14 cellular contexts compared by ENCODE assay signal in the genomic region with DNA sequence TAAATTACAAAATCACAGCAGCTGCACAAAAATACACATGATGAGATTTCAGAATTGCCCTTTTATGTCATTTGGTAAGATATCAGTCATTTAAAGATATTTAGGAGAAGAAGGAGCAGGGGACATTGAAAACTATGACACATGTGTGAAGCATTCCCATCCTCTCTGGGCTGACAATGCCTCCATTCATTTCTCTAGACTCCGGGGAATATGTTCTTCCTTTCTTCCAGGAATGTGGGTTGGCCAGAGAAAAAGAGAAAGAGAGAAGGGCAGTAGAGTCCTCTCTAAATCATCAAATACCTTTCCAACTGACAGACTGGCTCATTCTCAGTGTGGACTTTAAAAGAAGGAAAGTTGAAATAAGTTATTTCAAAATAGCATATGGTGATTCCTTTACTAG.
DNase-seq lines count a peak whose midpoint lies in the region; FAIRE-seq and TF ChIP-seq lines count a peak whose summit lies in the region.
"Had no signal": no experiment of that assay in that cellular context is flagged by ENCODE, and none has a peak within 500 bp of the region (broad histone marks: within the 10 kb centered on the region; RNA-seq: fewer than 3 reads in every experiment).

No MANE protein-coding gene starts in this region.

- no peak overlapping the region for H3K9ac ChIP-seq in mammary epithelial cell (ENCODE audit: insufficient read depth, low read length)
- no peak overlapping the region for H3K9ac ChIP-seq in astrocyte (ENCODE audit: low read length)

- DNase-seq in mammary epithelial cell (peak; percentile 85), MCF 10A (ENCODE audit: unreplicated experiment) (no peak), astrocyte (ENCODE audit: low read depth) (peak; percentile 82), hepatic stellate cell (ENCODE audit: low spot score) (peak; percentile 37), type B pancreatic cell (ENCODE audit: extremely low spot score, unreplicated experiment) (no peak), NCI-H146 (lab: John Stamatoyannopoulos, UW) (no peak), BE2C (no peak), caudate nucleus (lab: John Stamatoyannopoulos, UW) (no peak)
- DNase-seq: 8988T; activated CD8-positive, alpha-beta memory T cell treated with anti-CD3 and anti-CD28 coated beads, Interleukin-2, amount 10 ng/mL, durations not matched to agents 7 days and 5 days; DMS 273 treated with DMSO at 0.1 percent for 48 hours; effector memory CD8-positive, alpha-beta T cell; NCI-H2171 treated with DMSO at 0.1 percent for 48 hours; tibial artery had no signal

- H4K20me1 ChIP-seq in mammary epithelial cell (ENCODE audit: insufficient read depth, low read length) (no peaks in the 10 kb centered on the region), astrocyte (ENCODE audit: insufficient read depth, low read length) (no peaks in the 10 kb centered on the region)

- H3K27ac ChIP-seq in mammary epithelial cell (ENCODE audit: insufficient read depth, low read depth, low read length) (peak overlapping the region; percentile 93), astrocyte (ENCODE audit: low read depth, low read length) (no peak overlapping the region), caudate nucleus (ENCODE audit: low read depth, low read length) (no peak overlapping the region)
- H3K27ac ChIP-seq: tibial artery had no signal

- CTCF ChIA-PET in mammary epithelial cell (lab: Charles Lee; ENCODE audit: low non-redundant PET) (no interaction called here), MCF 10A (lab: Yijun Ruan, JAX) (no interaction called here)

- H3K36me3 ChIP-seq in mammary epithelial cell (ENCODE audit: insufficient read depth, low read length) = no peaks in the 10 kb centered on the region
- no peaks in the 10 kb centered on the region for H3K36me3 ChIP-seq in astrocyte (ENCODE audit: insufficient read depth, low read length)
- no peaks in the 10 kb centered on the region for H3K36me3 ChIP-seq in BE2C
- H3K36me3 ChIP-seq: tibial artery had no signal

- H2AFZ ChIP-seq in mammary epithelial cell (ENCODE audit: low read depth, low read length) (no peak overlapping the region), astrocyte (ENCODE audit: low read depth, low read length) (no peak overlapping the region)

- H3K27ac Mint-ChIP-seq in MCF 10A (ENCODE audit: low read depth, unreplicated experiment) = no peak overlapping the region
- H3K27ac Mint-ChIP-seq in astrocyte (ENCODE audit: unreplicated experiment) = peak overlapping the region; percentile 97
- H3K27ac Mint-ChIP-seq in type B pancreatic cell = peak overlapping the region; percentile 1
- H3K27ac Mint-ChIP-seq: activated CD8-positive, alpha-beta memory T cell treated with anti-CD3 and anti-CD28 coated beads, Interleukin-2, amount 10 ng/mL, durations not matched to agents 7 days and 5 days; effector memory CD8-positive, alpha-beta T cell had no signal

- peaks cover 8% of the 10 kb centered on the region for H3K4me1 Mint-ChIP-seq in MCF 10A (ENCODE audit: insufficient read depth, unreplicated experiment)
- peaks cover 30% of the 10 kb centered on the region for H3K4me1 Mint-ChIP-seq in astrocyte (ENCODE audit: low read depth, unreplicated experiment)
- H3K4me1 Mint-ChIP-seq in type B pancreatic cell (ENCODE audit: unreplicated experiment) = peaks cover 11% of the 10 kb centered on the region
- H3K4me1 Mint-ChIP-seq: activated CD8-positive, alpha-beta memory T cell treated with anti-CD3 and anti-CD28 coated beads, Interleukin-2, amount 10 ng/mL, durations not matched to agents 7 days and 5 days had no signal

- H3K27me3 Mint-ChIP-seq in MCF 10A (ENCODE audit: insufficient read depth, unreplicated experiment) (no peaks in the 10 kb centered on the region), astrocyte (ENCODE audit: low read depth, unreplicated experiment) (no peaks in the 10 kb centered on the region), type B pancreatic cell (no peaks in the 10 kb centered on the region)
- H3K27me3 Mint-ChIP-seq: activated CD8-positive, alpha-beta memory T cell treated with anti-CD3 and anti-CD28 coated beads, Interleukin-2, amount 10 ng/mL, durations not matched to agents 7 days and 5 days had no signal

- H3K4me3 Mint-ChIP-seq in MCF 10A (ENCODE audit: unreplicated experiment) (no peak overlapping the region), astrocyte (ENCODE audit: unreplicated experiment) (no peak overlapping the region), type B pancreatic cell (no peak overlapping the region)
- H3K4me3 Mint-ChIP-seq: activated CD8-positive, alpha-beta memory T cell treated with anti-CD3 and anti-CD28 coated beads, Interleukin-2, amount 10 ng/mL, durations not matched to agents 7 days and 5 days; effector memory CD8-positive, alpha-beta T cell had no signal

- dilution Hi-C loops in mammary epithelial cell (cut with HindIII; ENCODE audit: low sequenced_read_pairs) = no loop called here

- H3K9me3 ChIP-seq in mammary epithelial cell (replicated peaks; ENCODE audit: insufficient read depth, low read length) = peaks cover 26% of the 10 kb centered on the region
- no peaks in the 10 kb centered on the region for H3K9me3 ChIP-seq in astrocyte (ENCODE audit: insufficient read depth, low read depth, low read length)
- no peaks in the 10 kb centered on the region for H3K9me3 ChIP-seq in BE2C
- H3K9me3 ChIP-seq: tibial artery had no signal

- TF ChIP-seq CTCF in mammary epithelial cell (conservative IDR thresholded peaks at IDR 0.05 in 1 of 2, IDR thresholded peaks at IDR 0.05 in 1 of 2; ENCODE audit: extremely low read depth in 1 of 2, insufficient read depth in 1 of 2, low read depth in 1 of 2, low read length in 2 of 2) (no peak), MCF 10A (IDR thresholded peaks at IDR 0.05; ENCODE audit: unreplicated experiment) (no peak), astrocyte (IDR thresholded peaks at IDR 0.05; ENCODE audit: insufficient read depth, low read depth, low read length) (no peak), type B pancreatic cell (conservative IDR thresholded peaks at IDR 0.05) (no peak), BE2C (IDR thresholded peaks at IDR 0.05; ENCODE audit: low read depth, low read length) (no peak)

- in situ Hi-C loops in mammary epithelial cell (cut with MboI; ENCODE audit: low sequenced_read_pairs in 2 of 2) = loop anchor here in 1 of 2 donors (25.0 kb wide), 3 partner anchors 119 to 769 kb away; a partner anchor contains a TSS

- WGBS in mammary epithelial cell (ENCODE audit: low coverage, missing lambda C conversion rate) = 0% methylated on average over 1 of the region's 1 CpG

- H3K4me2 ChIP-seq in mammary epithelial cell (ENCODE audit: insufficient read depth, low read depth, low read length) = peak overlapping the region; percentile 57
- peak overlapping the region; percentile 48 for H3K4me2 ChIP-seq in astrocyte (ENCODE audit: low read length)

- POLR2A ChIA-PET in MCF 10A (lab: Yijun Ruan, JAX) = interaction anchor here (0.7 kb wide), 1 partner anchor 68 kb away, joined by 3 read pairs; no protein-coding TSS in a partner anchor

- H3K79me2 ChIP-seq in mammary epithelial cell (ENCODE audit: insufficient read depth, low read length) = no peaks in the 10 kb centered on the region
- no peaks in the 10 kb centered on the region for H3K79me2 ChIP-seq in astrocyte (ENCODE audit: insufficient read depth, low read length)

- FAIRE-seq in astrocyte (lab: Jason Lieb, UNC) = peak; percentile 94

- H3K4me3 ChIP-seq in mammary epithelial cell (replicated peaks in 1 of 3; ENCODE audit: insufficient read depth in 1 of 3, low read depth in 2 of 3, low read length in 3 of 3) = no peak overlapping the region
- no peak overlapping the region for H3K4me3 ChIP-seq in astrocyte (ENCODE audit: insufficient read depth, low read depth, low read length)
- no peak overlapping the region for H3K4me3 ChIP-seq in BE2C (ENCODE audit: low read depth, low read length)
- H3K4me3 ChIP-seq: tibial artery had no signal

- H3K9me3 Mint-ChIP-seq in MCF 10A (ENCODE audit: unreplicated experiment) (peaks cover 2% of the 10 kb centered on the region), astrocyte (ENCODE audit: unreplicated experiment) (peaks cover 11% of the 10 kb centered on the region), type B pancreatic cell (no peaks in the 10 kb centered on the region)
- H3K9me3 Mint-ChIP-seq: effector memory CD8-positive, alpha-beta T cell had no signal

- intact Hi-C loops in mammary epithelial cell (cut with micrococcal nuclease) = no loop called here
- intact Hi-C loops in MCF 10A (cut with micrococcal nuclease) = no loop called here

- no peaks in the 10 kb centered on the region for H3K27me3 ChIP-seq in mammary epithelial cell (ENCODE audit: insufficient read depth, low read length)
- no peaks in the 10 kb centered on the region for H3K27me3 ChIP-seq in astrocyte (ENCODE audit: insufficient read depth, low read length)
- no peaks in the 10 kb centered on the region for H3K27me3 ChIP-seq in BE2C
- H3K27me3 ChIP-seq: tibial artery had no signal

- H3K36me3 Mint-ChIP-seq in MCF 10A (ENCODE audit: insufficient read depth, unreplicated experiment) = no peaks in the 10 kb centered on the region
- H3K36me3 Mint-ChIP-seq in astrocyte (ENCODE audit: low read depth, unreplicated experiment) = no peaks in the 10 kb centered on the region
- no peaks in the 10 kb centered on the region for H3K36me3 Mint-ChIP-seq in type B pancreatic cell
- H3K36me3 Mint-ChIP-seq: activated CD8-positive, alpha-beta memory T cell treated with anti-CD3 and anti-CD28 coated beads, Interleukin-2, amount 10 ng/mL, durations not matched to agents 7 days and 5 days had no signal

- BruUV-seq in mammary epithelial cell (replicated peaks; lab: Mats Ljungman, UMichigan) = no TSS peak
- BruUV-seq in MCF 10A (replicated peaks; lab: Mats Ljungman, UMichigan) = no TSS peak

- H3K4me1 ChIP-seq in mammary epithelial cell (ENCODE audit: insufficient read depth, low read length) (peaks cover 18% of the 10 kb centered on the region), astrocyte (ENCODE audit: insufficient read depth, low read length) (no peaks in the 10 kb centered on the region), BE2C (no peaks in the 10 kb centered on the region)
- H3K4me1 ChIP-seq: tibial artery had no signal

Comparison
In these comparisons a context has a peak if more than half of its experiments do, and no peak if none do; other contexts are left out.
1. DNase-seq: peak in mammary epithelial cell (single experiment), astrocyte (single experiment) and hepatic stellate cell (single experiment); none in MCF 10A (single experiment), type B pancreatic cell (single experiment), NCI-H146 (single experiment), BE2C (single experiment) and caudate nucleus (0 of 61).